ENCODE assay signal across 8 cellular contexts in genomic region chr9:137064027-137064879, GRCh38. TPM values are rescaled to one million over a fixed set of nuclear protein-coding genes. Genes with fewer than 3 reads are reported as not detected.
A peak's percentile ranks its signal among the peaks of the same experiment; 100 is the strongest.
DNase-seq lines count a peak whose midpoint lies in the region; ATAC-seq and TF ChIP-seq lines count a peak whose summit lies in the region.

No MANE protein-coding gene starts in this region.

- H3K4me1 Mint-ChIP-seq in mesothelial cell of epicardium = peaks cover 5% of the 10 kb centered on the region

- H3K27me3 ChIP-seq in suprapubic skin = peaks cover 9% of the 10 kb centered on the region

- no peaks in the 10 kb centered on the region for H3K9me3 Mint-ChIP-seq in mesothelial cell of epicardium

- DNase-seq in GDM1 (lab: John Stamatoyannopoulos, UW) (peak; percentile 48), NCI-H1092 (lab: John Stamatoyannopoulos, UW) (peak; percentile 10), mesothelial cell of epicardium (ENCODE audit: low spot score in 2 of 2, unreplicated experiment in 2 of 2) (peak in 1 of 2 experiments; percentile 76), suprapubic skin (ENCODE audit: low spot score in 2 of 2) (no peak), NCI-H187 (lab: John Stamatoyannopoulos, UW) (no peak)
- DNase-seq in activated CD4-positive, alpha-beta T cell treated with anti-CD3 and anti-CD28 coated beads, Interleukin-2, amount 50 U/mL, for 1 hour = peak; percentile 57
- peak; percentile 32 for DNase-seq in effector CD8-positive, alpha-beta T cell (lab: John Stamatoyannopoulos, UW)

- H3K9me3 ChIP-seq in suprapubic skin = no peaks in the 10 kb centered on the region

- no CpG with 5 or more reads among the region's 55 CpGs for WGBS in suprapubic skin

- H3K27me3 Mint-ChIP-seq in mesothelial cell of epicardium (ENCODE audit: low read depth) = peaks cover 22% of the 10 kb centered on the region

- H3K36me3 Mint-ChIP-seq in mesothelial cell of epicardium = no peaks in the 10 kb centered on the region

- TF ChIP-seq POLR2A in suprapubic skin (IDR thresholded peaks at IDR 0.05) = no peak

- H3K27ac ChIP-seq in suprapubic skin = no peak overlapping the region

- H3K4me1 ChIP-seq in suprapubic skin = peaks cover 54% of the 10 kb centered on the region

- TF ChIP-seq EP300 in suprapubic skin (IDR thresholded peaks at IDR 0.05) = no peak

- ATAC-seq in GM21786 (IDR thresholded peaks at IDR 0.05; ENCODE audit: unreplicated experiment) = no peak

- H3K4me3 ChIP-seq in suprapubic skin = no peak overlapping the region

- no peak overlapping the region for H3K4me3 Mint-ChIP-seq in mesothelial cell of epicardium

- no peak overlapping the region for H3K27ac Mint-ChIP-seq in mesothelial cell of epicardium

- no peaks in the 10 kb centered on the region for H3K36me3 ChIP-seq in suprapubic skin

- TF ChIP-seq CTCF in mesothelial cell of epicardium (IDR thresholded peaks at IDR 0.05; ENCODE audit: unreplicated experiment) (peak; percentile 96), suprapubic skin (IDR thresholded peaks at IDR 0.05) (peak; percentile 84 to 99)

RNA-seq across cellular contexts. Expression of gene SAPCD2, which starts 6.1 kb away (rescaled TPM):
- total RNA-seq in mesothelial cell of epicardium = 5.7 to 6.2 TPM (median 5.9 TPM) in 3 replicates
- total RNA-seq in suprapubic skin = 10 to 100 TPM in 3 of 4 donors, 1 to 10 TPM in 1; 8.2 to 13.6 (median 13.3) TPM

RNA-seq across cellular contexts. Expression of gene ENTPD2, which starts 10.4 kb away (rescaled TPM):
- total RNA-seq in mesothelial cell of epicardium = 4.8 to 6.3 TPM (median 5.2 TPM) in 3 replicates
- total RNA-seq in suprapubic skin = 10 to 100 TPM; 13.3 to 20.8 (median 16.7) TPM

RNA-seq across cellular contexts. Expression of gene UAP1L1, which starts 13.1 kb away (rescaled TPM):
- total RNA-seq in mesothelial cell of epicardium (4.6 to 5.7 TPM (median 5.5 TPM) in 3 replicates), suprapubic skin (10 to 100 TPM in 1 of 4 donors, 1 to 10 TPM in 3; 5.0 to 10.1 (median 6.8) TPM)

RNA-seq across cellular contexts. Expression of gene NPDC1, which starts 18.3 kb away (rescaled TPM):
- total RNA-seq in mesothelial cell of epicardium (75.8 to 84.0 TPM (median 77.9 TPM) in 3 replicates), suprapubic skin (10 to 100 TPM; 22.2 to 64.0 (median 47.3) TPM)

RNA-seq across cellular contexts. Expression of gene MAN1B1, which starts 22.5 kb away (rescaled TPM):
- total RNA-seq in mesothelial cell of epicardium (61.1 to 65.1 TPM (median 61.2 TPM) in 3 replicates), suprapubic skin (10 to 100 TPM; 52.1 to 99.2 (median 63.1) TPM)

Comparison
In these comparisons a context has a peak if more than half of its experiments do, and no peak if none do; other contexts are left out.
1. DNase-seq: peak in GDM1 (single experiment), NCI-H1092 (single experiment), activated CD4-positive, alpha-beta T cell treated with anti-CD3 and anti-CD28 coated beads, Interleukin-2, amount 50 U/mL, for 1 hour (single experiment) and effector CD8-positive, alpha-beta T cell (single experiment); none in suprapubic skin (0 of 2) and NCI-H187 (0 of 2).